ENCODE assay signal across 9 cellular contexts in the genomic region with DNA sequence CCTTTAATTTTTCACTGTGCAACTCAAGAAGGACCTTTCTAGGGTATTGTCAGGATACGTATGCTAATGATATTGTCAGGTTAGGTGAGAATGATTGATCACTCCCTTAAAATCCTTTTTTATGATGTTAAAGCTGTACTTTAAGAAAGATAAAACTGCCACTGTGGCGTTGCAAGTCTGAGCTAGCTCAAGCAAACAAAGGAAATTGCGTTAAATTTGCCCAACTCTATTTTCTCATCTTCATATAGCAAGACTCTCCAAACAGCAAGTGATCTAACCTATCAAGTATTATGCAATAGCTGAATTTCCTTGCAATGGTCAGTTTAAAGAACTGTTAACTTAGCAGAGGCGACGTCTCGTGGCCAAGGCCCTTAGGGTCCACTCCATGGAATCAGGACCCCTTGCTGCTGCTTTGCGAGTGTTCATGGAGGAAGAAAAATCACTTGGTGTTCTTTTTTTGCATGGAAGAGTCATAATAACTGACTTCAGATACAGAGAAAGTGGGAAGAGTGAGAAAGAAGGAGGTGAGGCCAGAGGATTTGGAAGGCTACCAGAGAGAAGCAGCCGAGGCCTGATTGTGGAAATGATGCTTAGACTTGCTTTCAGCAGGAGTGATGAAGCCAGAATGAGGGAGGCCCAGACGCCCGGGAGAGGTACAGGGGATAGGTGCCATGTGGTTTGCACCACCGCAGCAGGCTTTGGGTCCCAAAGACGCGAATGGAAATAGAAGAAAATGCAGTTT. TPM values are rescaled to one million over a fixed set of nuclear protein-coding genes. Genes with fewer than 3 reads are reported as not detected.
DNase-seq lines count a peak whose midpoint lies in the region; ATAC-seq and TF ChIP-seq lines count a peak whose summit lies in the region.
"Had no signal": no experiment of that assay in that cellular context is flagged by ENCODE, and none has a peak within 500 bp of the region (broad histone marks: within the 10 kb centered on the region; RNA-seq: fewer than 3 reads in every experiment).

No MANE protein-coding gene starts in this region.

- no peaks in the 10 kb centered on the region for H3K36me3 ChIP-seq in PC-3 (ENCODE audit: low read depth, low read length)

- no peaks in the 10 kb centered on the region for H3K9me3 Mint-ChIP-seq in activated T-cell treated with anti-CD3 and anti-CD28 coated beads, Interleukin-2, amount 50 U/mL, for 4 hours
- H3K9me3 Mint-ChIP-seq in stimulated activated naive B cell treated with anti-CD40 and anti-IgM and Interleukin-4, amounts not matched to agents 10 μg/mL and 1 μg/mL and 100 μg/mL, for 72 hours = no peaks in the 10 kb centered on the region

- no peak overlapping the region for H2AFZ ChIP-seq in PC-3 (ENCODE audit: low read length)

- no peaks in the 10 kb centered on the region for H3K9me3 ChIP-seq in PC-3 (ENCODE audit: low read length)

- CTCF ChIA-PET in PC-3 (lab: Charles Lee) = no interaction called here

- peak overlapping the region; percentile 31 for H3K27ac Mint-ChIP-seq in stimulated activated naive B cell treated with anti-CD40 and anti-IgM and Interleukin-4, amounts not matched to agents 10 μg/mL and 1 μg/mL and 100 μg/mL, for 72 hours

- H3K4me3 Mint-ChIP-seq in activated T-cell treated with anti-CD3 and anti-CD28 coated beads, Interleukin-2, amount 50 U/mL, for 4 hours = peak overlapping the region; percentile 87
- H3K4me3 Mint-ChIP-seq in stimulated activated naive B cell treated with anti-CD40 and anti-IgM and Interleukin-4, amounts not matched to agents 10 μg/mL and 1 μg/mL and 100 μg/mL, for 72 hours = peak overlapping the region; percentile 78 to 90

- no peak for TF ChIP-seq CTCF in PC-3 (conservative IDR thresholded peaks at IDR 0.05; ENCODE audit: low read depth, low read length)
- no peak for TF ChIP-seq CTCF in dorsolateral prefrontal cortex (IDR thresholded peaks at IDR 0.05 in 54 of 56, conservative IDR thresholded peaks at IDR 0.05 in 2 of 56; ENCODE audit: low read depth in 1 of 56, partially characterized antibody in 56 of 56)

- H3K27me3 ChIP-seq in PC-3 (ENCODE audit: low read length) (no peaks in the 10 kb centered on the region), dorsolateral prefrontal cortex (no peaks in the 10 kb centered on the region)

- H3K27ac ChIP-seq in PC-3 (ENCODE audit: low read length) = no peak overlapping the region
- peak overlapping the region in 53 of 59 donors; percentile 2 to 94 (median 75) for H3K27ac ChIP-seq in dorsolateral prefrontal cortex

- intact Hi-C loops in PC-3 (cut with micrococcal nuclease) (loop anchor here (5.0 to 10.0 kb wide), 2 partner anchors 82 to 135 kb away; no protein-coding TSS in a partner anchor), dorsolateral prefrontal cortex (cut with DNase I) (loop anchor here (5.0 to 10.0 kb wide), 9 partner anchors 48 to 275 kb away; a partner anchor contains a TSS)

- no peaks in the 10 kb centered on the region for H3K9me2 ChIP-seq in PC-3 (replicated peaks; ENCODE audit: low read length)

- H3K36me3 Mint-ChIP-seq in activated T-cell treated with anti-CD3 and anti-CD28 coated beads, Interleukin-2, amount 50 U/mL, for 4 hours (ENCODE audit: insufficient read depth) = peaks cover 33% of the 10 kb centered on the region
- peaks cover 29 to 51% of the 10 kb centered on the region in 2 donors for H3K36me3 Mint-ChIP-seq in stimulated activated naive B cell treated with anti-CD40 and anti-IgM and Interleukin-4, amounts not matched to agents 10 μg/mL and 1 μg/mL and 100 μg/mL, for 72 hours

- H3K4me3 ChIP-seq in PC-3 (ENCODE audit: low read length) (peak overlapping the region; percentile 81), dorsolateral prefrontal cortex (peak overlapping the region in 47 of 59 donors; percentile 5 to 93 (median 71))

- H3K4me1 Mint-ChIP-seq in activated T-cell treated with anti-CD3 and anti-CD28 coated beads, Interleukin-2, amount 50 U/mL, for 4 hours (ENCODE audit: low read depth) = peaks cover 66% of the 10 kb centered on the region
- H3K4me1 Mint-ChIP-seq in stimulated activated naive B cell treated with anti-CD40 and anti-IgM and Interleukin-4, amounts not matched to agents 10 μg/mL and 1 μg/mL and 100 μg/mL, for 72 hours = peaks cover 50 to 84% of the 10 kb centered on the region in 2 donors

- peaks cover 23% of the 10 kb centered on the region for H3K4me1 ChIP-seq in PC-3 (ENCODE audit: insufficient read depth, low read length)

- peaks cover 70% of the 10 kb centered on the region for H3K79me2 ChIP-seq in PC-3 (ENCODE audit: low read length)

- H3K9ac ChIP-seq in PC-3 (ENCODE audit: low read length) = no peak overlapping the region; the same call in 1 of the 2 replicates

- no peak for ATAC-seq in activated T-cell treated with anti-CD3 and anti-CD28 coated beads, Interleukin-2, amount 50 U/mL, for 4 hours
- ATAC-seq in PC-3 = no peak
- ATAC-seq in stimulated activated naive B cell treated with anti-CD40 and anti-IgM and Interleukin-4, amounts not matched to agents 10 μg/mL and 1 μg/mL and 100 μg/mL, for 72 hours (replicated peaks) = no peak
- no peak for ATAC-seq in GM19324 (IDR thresholded peaks at IDR 0.05; ENCODE audit: low FRiP score, unreplicated experiment)

- H3K4me2 ChIP-seq in PC-3 (ENCODE audit: low read length) = peak overlapping the region; percentile 93

- no peak for DNase-seq in activated T-cell treated with anti-CD3 and anti-CD28 coated beads, Interleukin-2, amount 50 U/mL, for 4 hours
- no peak for DNase-seq in activated T-cell treated with anti-CD3 and anti-CD28 coated beads for 4 hours
- DNase-seq in PC-3 = no peak
- DNase-seq in dorsolateral prefrontal cortex = peak in 4 of 10 donors; percentile 65 to 73 (median 70)
- no peak for DNase-seq in stimulated activated naive B cell treated with anti-CD40 and anti-IgM and Interleukin-4, amounts not matched to agents 10 μg/mL and 1 μg/mL and 100 μg/mL, for 72 hours
- DNase-seq in NCI-H1694 treated with DMSO at 0.1 percent for 48 hours (lab: John Stamatoyannopoulos, UW) = no peak
- no peak for DNase-seq in NCI-H2196 (lab: John Stamatoyannopoulos, UW; ENCODE audit: unreplicated experiment)
- DNase-seq: NCI-H748 treated with DMSO at 0.1 percent for 48 hours had no signal

- POLR2A ChIA-PET in PC-3 (lab: Charles Lee; ENCODE audit: unreplicated experiment) = no interaction called here

- no peaks in the 10 kb centered on the region for H3F3A ChIP-seq in PC-3 (ENCODE audit: low read length, unreplicated experiment)

- BruUV-seq in PC-3 (replicated peaks; lab: Mats Ljungman, UMichigan) = no TSS peak

- peaks cover 32% of the 10 kb centered on the region for H4K20me1 ChIP-seq in PC-3 (ENCODE audit: low read length)

- H3K27me3 Mint-ChIP-seq in activated T-cell treated with anti-CD3 and anti-CD28 coated beads, Interleukin-2, amount 50 U/mL, for 4 hours (ENCODE audit: low read depth) = no peaks in the 10 kb centered on the region
- no peaks in the 10 kb centered on the region for H3K27me3 Mint-ChIP-seq in stimulated activated naive B cell treated with anti-CD40 and anti-IgM and Interleukin-4, amounts not matched to agents 10 μg/mL and 1 μg/mL and 100 μg/mL, for 72 hours

RNA-seq across cellular contexts. Expression of a gene that starts 2.5 kb away (rescaled TPM):
- 10 to 100 TPM; 76.0 to 91.0 (median 78.1) TPM for total RNA-seq in activated T-cell treated with anti-CD3 and anti-CD28 coated beads, Interleukin-2, amount 50 U/mL, for 4 hours
- total RNA-seq in PC-3 (2014; rRNA removed) (19.4 and 35.0 TPM in 2 replicates), dorsolateral prefrontal cortex (10 to 100 TPM; 30.1 to 66.2 (median 43.2) TPM)
